In the genomic region with DNA sequence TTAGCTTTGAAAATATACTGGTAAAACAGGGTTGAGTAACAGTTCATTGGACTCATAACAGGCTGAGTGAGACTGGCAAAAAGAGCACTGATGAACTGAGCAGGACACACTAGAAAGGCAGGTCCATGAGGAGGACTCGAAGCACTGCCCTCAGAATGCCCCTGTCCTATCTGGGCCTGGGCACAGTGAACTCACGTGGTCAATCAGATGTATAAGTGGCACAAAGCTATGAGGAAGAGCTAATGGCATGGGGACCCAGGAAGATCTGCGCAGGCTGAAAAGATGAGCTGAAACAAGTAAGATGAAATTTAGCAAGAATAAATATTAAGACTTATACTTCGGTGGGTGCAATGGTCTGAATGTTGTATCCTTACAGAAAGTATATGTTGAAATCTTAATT, we compare ENCODE assay signal across 34 cellular contexts.
"Had no signal": no experiment of that assay in that cellular context is flagged by ENCODE, and none has a peak within 500 bp of the region (broad histone marks: within the 10 kb centered on the region; RNA-seq: fewer than 3 reads in every experiment).

No MANE protein-coding gene starts in this region.

- H3K4me3 ChIP-seq: MG63 had no signal

- H3K36me3 ChIP-seq: MG63 had no signal

- DNase-seq: Karpas-422, Kasumi-1, MG63, MM.1S, MV-4-11, NCI-H1048, NCI-H1092, NCI-H1092 treated with DMSO at 0.1 percent for 48 hours, NCI-H1105, NCI-H1105 treated with DMSO at 0.1 percent for 48 hours, NCI-H1417, NCI-H1417 treated with DMSO at 0.1 percent for 48 hours, NCI-H1436, NCI-H1436 treated with DMSO at 0.1 percent for 48 hours, NCI-H146, NCI-H1694, NCI-H1694 treated with DMSO at 0.1 percent for 48 hours, NCI-H187, NCI-H187 treated with DMSO at 0.1 percent for 48 hours, NCI-H1930, NCI-H2029, NCI-H2029 treated with DMSO at 0.1 percent for 48 hours, NCI-H2081, NCI-H2081 treated with DMSO at 0.1 percent for 48 hours, NCI-H2107, NCI-H2171, NCI-H2171 treated with DMSO at 0.1 percent for 48 hours, NCI-H2227 treated with DMSO at 0.1 percent for 48 hours, NCI-H226, NCI-H345, NCI-H446, NCI-H446 treated with DMSO at 0.1 percent for 48 hours, NCI-H510A, NCI-H510A treated with DMSO at 0.1 percent for 48 hours had no signal
